ENCODE assay signal across 8 cellular contexts in the genomic region with DNA sequence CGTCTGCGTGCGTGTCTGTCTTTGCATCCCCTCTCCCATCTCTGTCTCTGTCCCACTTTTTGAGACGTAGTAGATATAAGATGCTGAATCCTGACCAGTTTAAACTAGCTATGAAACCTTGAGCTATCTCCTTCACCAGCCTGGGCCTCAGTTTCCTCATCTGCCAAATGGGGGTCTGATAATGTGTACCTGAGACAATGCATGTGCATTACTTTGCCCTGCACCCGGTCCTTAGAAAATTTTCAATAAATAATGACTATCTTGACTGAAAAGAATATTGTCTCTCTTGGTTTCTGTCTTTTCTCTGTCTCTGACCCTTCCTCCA. TPM values are rescaled to one million over a fixed set of nuclear protein-coding genes. Genes with fewer than 3 reads are reported as not detected.
DNase-seq lines count a peak whose midpoint lies in the region; ATAC-seq and TF ChIP-seq lines count a peak whose summit lies in the region.

No MANE protein-coding gene starts in this region.

- ATAC-seq in natural killer cell = no peak
- no peak for ATAC-seq in GM21360 (IDR thresholded peaks at IDR 0.05; ENCODE audit: unreplicated experiment)
- ATAC-seq in GM18517 (IDR thresholded peaks at IDR 0.05; ENCODE audit: unreplicated experiment) = no peak
- no peak for ATAC-seq in HG03095 (IDR thresholded peaks at IDR 0.05; ENCODE audit: unreplicated experiment)

- peak overlapping the region; percentile 43 to 94 for H3K27ac ChIP-seq in coronary artery

- DNase-seq in AG09309 (ENCODE audit: low read depth) (no peak), LNCaP clone FGC (ENCODE audit: low read depth) (no peak), coronary artery (ENCODE audit: low spot score) (no peak), natural killer cell (no peak), 8988T (no peak)

- intact Hi-C loops in natural killer cell (cut with micrococcal nuclease) = no loop called here

- H3K27ac Mint-ChIP-seq in natural killer cell = peak overlapping the region; percentile 73 to 80

- no peaks in the 10 kb centered on the region for H3K9me3 Mint-ChIP-seq in natural killer cell

- H3K4me3 Mint-ChIP-seq in natural killer cell = peak overlapping the region; percentile 87

- peaks cover 8 to 15% of the 10 kb centered on the region in 2 donors for H3K4me1 Mint-ChIP-seq in natural killer cell

- TF ChIP-seq CTCF in AG09309 (IDR thresholded peaks at IDR 0.05; ENCODE audit: control insufficient read depth, insufficient read depth, low read depth, low read length, missing control alignments) (no peak), LNCaP clone FGC (IDR thresholded peaks at IDR 0.05; ENCODE audit: control insufficient read depth, extremely low read depth, insufficient read depth) (no peak), coronary artery (IDR thresholded peaks at IDR 0.05) (no peak), natural killer cell (IDR thresholded peaks at IDR 0.05) (no peak)

- H3K36me3 Mint-ChIP-seq in natural killer cell = no peaks in the 10 kb centered on the region

- H3K4me3 ChIP-seq in AG09309 (ENCODE audit: control insufficient read depth, low read depth, low read length) = peak overlapping the region; percentile 71
- peak overlapping the region; percentile 85 for H3K4me3 ChIP-seq in LNCaP clone FGC (ENCODE audit: low read depth, low read length)
- peak overlapping the region; percentile 72 for H3K4me3 ChIP-seq in coronary artery

- H3K27me3 Mint-ChIP-seq in natural killer cell (ENCODE audit: low read depth in 2 of 2) = no peaks in the 10 kb centered on the region

RNA-seq across cellular contexts. Expression of gene KANTR, which starts 0.6 kb away (rescaled TPM):
- total RNA-seq in natural killer cell = 10 to 100 TPM; 15.1 to 18.1 (median 17.1) TPM

RNA-seq across cellular contexts. Expression of gene TSPYL2, which starts 12.4 kb away (rescaled TPM):
- total RNA-seq in natural killer cell = 100 to 1,000 TPM; 103 to 318 (median 139) TPM

RNA-seq across cellular contexts. Expression of gene GPR173, which starts 46.0 kb away (rescaled TPM):
- under 1 TPM in 1 of 3 donors, not detected in 2; 0.48 TPM for total RNA-seq in natural killer cell
